Comparison of ENCODE assay signal across 8 cellular contexts in the genomic region with DNA sequence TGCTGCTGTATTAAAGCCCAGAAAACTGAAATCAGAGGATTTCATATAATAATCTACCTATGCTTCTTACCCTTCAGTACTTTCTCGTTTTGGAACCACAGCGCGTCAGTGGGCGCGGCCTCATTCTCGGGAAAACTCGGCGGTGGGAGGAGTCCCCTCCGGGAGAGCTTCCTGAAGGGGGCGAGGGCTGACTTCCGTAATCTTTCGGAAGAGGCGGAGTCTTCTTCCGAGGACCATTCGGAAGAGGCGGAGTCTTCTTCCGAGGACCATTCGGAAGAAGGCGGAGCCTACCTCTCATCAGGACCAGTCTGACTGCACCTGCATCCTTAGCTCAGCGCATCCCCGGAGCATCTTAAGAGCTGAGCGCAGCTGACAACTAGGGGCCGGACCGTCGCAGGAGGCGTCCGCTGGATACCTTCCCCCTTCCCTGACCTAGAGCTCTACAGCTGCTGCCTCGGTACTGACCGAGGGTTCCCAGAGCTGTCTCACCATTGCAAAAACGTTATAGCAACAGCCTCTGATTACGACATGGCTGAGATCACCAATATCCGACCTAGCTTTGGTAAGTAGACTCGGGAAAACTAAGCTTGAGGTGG. TPM values are rescaled to one million over a fixed set of nuclear protein-coding genes. Genes with fewer than 3 reads are reported as not detected.
DNase-seq lines count a peak whose midpoint lies in the region; ATAC-seq and TF ChIP-seq lines count a peak whose summit lies in the region.

A gene with protein sequence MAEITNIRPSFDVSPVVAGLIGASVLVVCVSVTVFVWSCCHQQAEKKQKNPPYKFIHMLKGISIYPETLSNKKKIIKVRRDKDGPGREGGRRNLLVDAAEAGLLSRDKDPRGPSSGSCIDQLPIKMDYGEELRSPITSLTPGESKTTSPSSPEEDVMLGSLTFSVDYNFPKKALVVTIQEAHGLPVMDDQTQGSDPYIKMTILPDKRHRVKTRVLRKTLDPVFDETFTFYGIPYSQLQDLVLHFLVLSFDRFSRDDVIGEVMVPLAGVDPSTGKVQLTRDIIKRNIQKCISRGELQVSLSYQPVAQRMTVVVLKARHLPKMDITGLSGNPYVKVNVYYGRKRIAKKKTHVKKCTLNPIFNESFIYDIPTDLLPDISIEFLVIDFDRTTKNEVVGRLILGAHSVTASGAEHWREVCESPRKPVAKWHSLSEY (plus strand): TSS at position 334 of the 596 bp plus-strand sequence. CDS start 195 bp downstream, at position 529.

- H3K27me3 ChIP-seq in heart left ventricle: no peaks in the 10 kb centered on the region
- H3K27me3 ChIP-seq in trophoblast cell (ENCODE audit: insufficient read depth, low read length): no peaks in the 10 kb centered on the region
- peaks cover 13% of the 10 kb centered on the region for H3K27me3 ChIP-seq in transverse colon

- H3K27ac ChIP-seq in heart left ventricle (peak within 1 kb of the TSS; percentile 78 to 97 (median 92)), trophoblast cell (ENCODE audit: low read depth, low read length) (no peak within 1 kb of the TSS), transverse colon (peak within 1 kb of the TSS; percentile 87 to 92 (median 88))

- H3K4me1 Mint-ChIP-seq in T-helper 17 cell: peaks cover 26% of the 10 kb centered on the region

- H3K27ac Mint-ChIP-seq in T-helper 17 cell: peak within 1 kb of the TSS; percentile 94

- no peak within 1 kb of the TSS for H3K9ac ChIP-seq in trophoblast cell (ENCODE audit: low read length)

- peak within 1 kb of the TSS; percentile 59 for H2AFZ ChIP-seq in trophoblast cell (ENCODE audit: insufficient read depth, low read length, poor library complexity)

- no peak within 1 kb of the TSS for H3K14ac ChIP-seq in trophoblast cell (ENCODE audit: low read length)

- H3K79me2 ChIP-seq in trophoblast cell (ENCODE audit: control insufficient read depth, insufficient read depth, low read length, poor library complexity): peaks cover 5% of the 10 kb centered on the region

- peak within 1 kb of the TSS; percentile 81 for H4K8ac ChIP-seq in trophoblast cell (ENCODE audit: low read depth, low read length)

- peak within 1 kb of the TSS; percentile 61 for H3K4me2 ChIP-seq in trophoblast cell (ENCODE audit: low read length)

- no peak within 1 kb of the TSS for H3K4ac ChIP-seq in trophoblast cell (ENCODE audit: low read depth, low read length)

- DNase-seq in GM13977 (ENCODE audit: low spot score) (peak; percentile 94), NCI-H187 (lab: John Stamatoyannopoulos, UW) (peak; percentile 98 to 100), T-helper 17 cell (peak; percentile 82 to 89 (median 85)), amniotic stem cell (lab: John Stamatoyannopoulos, UW) (peak; percentile 90), heart left ventricle (peak; percentile 95 to 97 (median 96)), trophoblast cell (peak; percentile 96 to 99), transverse colon (peak; percentile 96)

- H2AK5ac ChIP-seq in trophoblast cell (ENCODE audit: low read length): no peak within 1 kb of the TSS

- WGBS in heart left ventricle, 4 donors: 1 to 2% (median 2%) methylated on average over 27 to 33 of the region's 33 CpGs
- WGBS in trophoblast cell (ENCODE audit: extremely low coverage, insufficient coverage, insufficient read length): no CpG with 5 or more reads among the region's 33 CpGs
- WGBS in transverse colon (ENCODE audit: low coverage in 1 of 2), 2 donors: 0% methylated on average over 12 to 32 of the region's 33 CpGs

- TF ChIP-seq POLR2A in heart left ventricle (IDR thresholded peaks at IDR 0.05): peak in 1 of 2 donors; percentile 22
- TF ChIP-seq POLR2A in transverse colon (IDR thresholded peaks at IDR 0.05): no peak

- H4K12ac ChIP-seq in trophoblast cell (ENCODE audit: low read depth, low read length): peak within 1 kb of the TSS; percentile 2

- H3K9me3 ChIP-seq in T-helper 17 cell (ENCODE audit: control insufficient read depth, low read length, poor library complexity, severe bottlenecking): no peaks in the 10 kb centered on the region
- H3K9me3 ChIP-seq in heart left ventricle: no peaks in the 10 kb centered on the region
- no peaks in the 10 kb centered on the region for H3K9me3 ChIP-seq in trophoblast cell (ENCODE audit: insufficient read depth, low read depth, low read length)
- H3K9me3 ChIP-seq in transverse colon: no peaks in the 10 kb centered on the region

- no peak for TF ChIP-seq EP300 in transverse colon (IDR thresholded peaks at IDR 0.05; ENCODE audit: low read depth)

- no peaks in the 10 kb centered on the region for H3K27me3 Mint-ChIP-seq in T-helper 17 cell

- H4K91ac ChIP-seq in trophoblast cell (ENCODE audit: low read depth, low read length): no peak within 1 kb of the TSS

- H2BK120ac ChIP-seq in trophoblast cell (ENCODE audit: insufficient read depth, low read length, poor library complexity): no peak within 1 kb of the TSS

- ATAC-seq in HG02885 (IDR thresholded peaks at IDR 0.05; ENCODE audit: poor library complexity, unreplicated experiment) (peak; percentile 75), T-helper 17 cell (peak; percentile 83), heart left ventricle (peak; percentile 83 to 92 (median 90))

- H3K36me3 ChIP-seq in heart left ventricle (peaks cover 0 to 12% (median 8%) of the 10 kb centered on the region in 9 donors), trophoblast cell (ENCODE audit: control insufficient read depth in 1 of 2, insufficient read depth in 2 of 2, low read length in 2 of 2) (peaks cover 3 to 4% of the 10 kb centered on the region in 2 experiments), transverse colon (peaks cover 0 to 3% (median under 1%) of the 10 kb centered on the region in 4 donors)

- H3K4me3 ChIP-seq in heart left ventricle: peak within 1 kb of the TSS; percentile 2 to 67 (median 56)
- no peak within 1 kb of the TSS for H3K4me3 ChIP-seq in trophoblast cell (ENCODE audit: low read depth, low read length)
- peak within 1 kb of the TSS in 3 of 4 donors; percentile 37 to 55 (median 41) for H3K4me3 ChIP-seq in transverse colon

- no peak for TF ChIP-seq CTCF in GM13977 (IDR thresholded peaks at IDR 0.05; ENCODE audit: extremely low read depth, insufficient read depth, missing control alignments)
- TF ChIP-seq CTCF in heart left ventricle (IDR thresholded peaks at IDR 0.05): peak in 5 of 12 donors; percentile 10 to 46 (median 27)
- TF ChIP-seq CTCF in transverse colon (IDR thresholded peaks at IDR 0.05): no peak

- intact Hi-C loops in heart left ventricle (cut with DNase I) (loop anchor here in 3 of 10 donors (5.0 to 10.0 kb wide), 3 partner anchors 53 to 125 kb away; a partner anchor contains a TSS), transverse colon (cut with DNase I; ENCODE audit: low total_unique reads) (no loop called here)

- no peak within 1 kb of the TSS for H2BK5ac ChIP-seq in trophoblast cell (ENCODE audit: low read depth, low read length, poor library complexity)

- peaks cover 4% of the 10 kb centered on the region for H3K79me1 ChIP-seq in trophoblast cell (ENCODE audit: low read length)

- peak within 1 kb of the TSS; percentile 90 for H3K4me3 Mint-ChIP-seq in T-helper 17 cell

- no peak within 1 kb of the TSS for H3K23ac ChIP-seq in trophoblast cell (ENCODE audit: low read length)

- no peak within 1 kb of the TSS for H3K18ac ChIP-seq in trophoblast cell (ENCODE audit: low read length)

- H2BK12ac ChIP-seq in trophoblast cell (ENCODE audit: low read length): no peak within 1 kb of the TSS

- no peaks in the 10 kb centered on the region for H3K36me3 Mint-ChIP-seq in T-helper 17 cell (ENCODE audit: low read depth)

- H3K4me1 ChIP-seq in heart left ventricle: peaks cover 0 to 49% (median 25%) of the 10 kb centered on the region in 12 donors
- peaks cover 0 to 4% of the 10 kb centered on the region in 2 experiments for H3K4me1 ChIP-seq in trophoblast cell (ENCODE audit: control insufficient read depth in 1 of 2, insufficient read depth in 2 of 2, low read length in 2 of 2)
- H3K4me1 ChIP-seq in transverse colon: peaks cover 0 to 32% (median 24%) of the 10 kb centered on the region in 4 donors

- in situ Hi-C loops in GM13977 (cut with MboI; ENCODE audit: low pct_unique_long_range_greater_than_20kb, low sequenced_read_pairs, unreplicated experiment) (no loop called here), transverse colon (cut with MboI; ENCODE audit: low pct_ligation_motif_present in 1 of 4, low pct_unique_long_range_greater_than_20kb in 1 of 4, low sequenced_read_pairs in 3 of 4) (no loop called here)

RNA-seq across cellular contexts. Expression of the gene that starts here (rescaled TPM):
- total RNA-seq in T-helper 17 cell (10 to 100 TPM; 27.0 to 30.2 TPM), heart left ventricle (10 to 100 TPM; 10.7 to 26.3 (median 16.0) TPM), transverse colon (1 to 10 TPM; 2.2 to 5.9 (median 3.6) TPM)
- polyA plus RNA-seq in heart left ventricle: 10 to 100 TPM in 1 of 2 donors, 1 to 10 TPM in 1; 2.2 to 15.1 TPM
- 0.31 and 0.36 TPM in 2 replicates for polyA plus RNA-seq in trophoblast cell (2013)
